8 cellular contexts compared by ENCODE assay signal in the genomic region with DNA sequence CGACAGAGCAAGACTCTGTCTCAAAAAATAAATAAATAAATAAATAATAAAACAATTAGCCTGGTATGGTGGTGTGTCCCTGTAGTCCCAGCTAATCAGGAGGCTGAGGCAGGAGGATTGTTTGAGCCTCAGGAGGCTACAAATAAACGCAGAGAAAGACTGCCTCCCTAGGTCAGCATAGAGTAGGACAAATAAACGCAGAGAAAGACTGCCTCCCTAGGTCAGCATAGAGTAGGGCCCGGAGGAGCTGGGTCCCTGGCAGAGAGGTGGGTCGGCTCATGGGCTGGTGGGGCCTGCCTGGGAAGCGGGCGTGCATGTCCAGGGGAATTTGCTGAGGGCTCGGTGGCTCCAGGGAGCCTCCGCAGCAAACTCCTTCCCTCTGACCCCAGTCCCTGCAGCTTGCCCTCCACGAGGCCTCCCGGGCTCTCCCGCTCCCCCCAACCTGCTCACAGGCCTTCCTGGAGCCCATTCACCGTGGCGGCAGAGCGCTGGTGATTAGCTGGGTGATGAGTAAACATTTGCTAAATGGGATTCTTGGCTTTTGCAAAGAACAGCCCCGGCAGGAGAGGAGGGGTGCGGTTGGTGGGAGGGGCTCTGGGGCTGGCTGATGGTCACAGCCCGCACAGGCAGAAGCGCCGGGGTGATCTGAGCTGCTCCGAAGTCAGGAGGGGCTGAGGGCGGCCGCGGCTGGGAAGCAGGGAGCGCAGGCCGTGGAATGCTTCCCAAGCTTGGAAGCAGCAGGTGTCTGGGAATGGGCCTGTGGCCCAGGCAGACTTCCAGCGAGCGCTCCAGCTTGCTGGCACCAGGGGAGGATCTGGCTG.
DNase-seq lines count a peak whose midpoint lies in the region; ATAC-seq lines count a peak whose summit lies in the region.

No MANE protein-coding gene starts in this region.

- DNase-seq in G401 (ENCODE audit: low spot score): peak; percentile 86
- peak; percentile 33 for DNase-seq in NCI-H446 treated with DMSO at 0.1 percent for 48 hours (lab: John Stamatoyannopoulos, UW)
- peak; percentile 3 for DNase-seq in fibroblast of peridontal ligament (ENCODE audit: extremely low read depth)
- no peak for DNase-seq in NAMALWA (ENCODE audit: low spot score)
- DNase-seq in activated T-cell treated with anti-CD3 and anti-CD28 coated beads, Interleukin-2, amount 50 U/mL, for 1 hour: no peak
- DNase-seq in T-cell: no peak

- peaks cover 22% of the 10 kb centered on the region for H3K4me1 ChIP-seq in neuron (ENCODE audit: insufficient read depth, low read length)

- H3K36me3 Mint-ChIP-seq in T-cell: no peaks in the 10 kb centered on the region

- no peaks in the 10 kb centered on the region for H3K27me3 Mint-ChIP-seq in T-cell

- CTCF ChIA-PET in T-cell (lab: Charles Lee): no interaction called here

- in situ Hi-C loops in G401 (cut with HindIII; ENCODE audit: low sequenced_read_pairs): no loop called here

- no peak overlapping the region for H3K4me3 ChIP-seq in neuron (ENCODE audit: low read length)

- no peak overlapping the region for H3K27ac Mint-ChIP-seq in T-cell

- H3K27me3 ChIP-seq in neuron (ENCODE audit: insufficient read depth, low read length): peaks cover 4% of the 10 kb centered on the region

- H3K4me1 Mint-ChIP-seq in T-cell: no peaks in the 10 kb centered on the region

- no peaks in the 10 kb centered on the region for H3K9me3 Mint-ChIP-seq in T-cell

- no peak overlapping the region for H3K4me3 Mint-ChIP-seq in T-cell

- ATAC-seq in activated CD4-positive, CD25-positive, alpha-beta regulatory T cell treated with anti-CD3 and anti-CD28 coated beads, Interleukin-2, amount 50 U/mL, for 24 hours: no peak
- ATAC-seq in T-cell (replicated peaks in 1 of 4): no peak

- POLR2A ChIA-PET in T-cell (lab: Charles Lee): interaction anchor here in 1 of 2 donors (0.6 kb wide), 1 partner anchor 1013 kb away, joined by 5 read pairs; no protein-coding TSS in a partner anchor

- peak overlapping the region; percentile 31 for H2AFZ ChIP-seq in neuron (ENCODE audit: low read depth, low read length)

- H3K36me3 ChIP-seq in neuron (ENCODE audit: insufficient read depth, low read length): no peaks in the 10 kb centered on the region

- no peaks in the 10 kb centered on the region for H3K9me3 ChIP-seq in neuron (ENCODE audit: low read length)

Comparison
In these comparisons a context has a peak if more than half of its experiments do, and no peak if none do; other contexts are left out.
1. DNase-seq: peak in G401 (single experiment), NCI-H446 treated with DMSO at 0.1 percent for 48 hours (single experiment) and fibroblast of peridontal ligament (single experiment); none in NAMALWA (single experiment), activated T-cell treated with anti-CD3 and anti-CD28 coated beads, Interleukin-2, amount 50 U/mL, for 1 hour (single experiment) and T-cell (0 of 34).